11 cellular contexts compared by ENCODE assay signal in genomic region chr15:64527263-64527984, GRCh38.
DNase-seq lines count a peak whose midpoint lies in the region; ATAC-seq and TF ChIP-seq lines count a peak whose summit lies in the region.
"Had no signal": no experiment of that assay in that cellular context is flagged by ENCODE, and none has a peak within 500 bp of the region (broad histone marks: within the 10 kb centered on the region; RNA-seq: fewer than 3 reads in every experiment).

No MANE protein-coding gene starts in this region.

- no peak overlapping the region for H3K4me3 ChIP-seq in GM23338
- no peak overlapping the region for H3K4me3 ChIP-seq in PC-3 (ENCODE audit: low read length)
- no peak overlapping the region for H3K4me3 ChIP-seq in choroid plexus epithelial cell (ENCODE audit: low read depth, low read length)
- H3K4me3 ChIP-seq: body of pancreas, pancreas had no signal

- H3K27ac ChIP-seq in GM23338 (ENCODE audit: low read depth) (no peak overlapping the region), PC-3 (ENCODE audit: low read length) (no peak overlapping the region), caudate nucleus (ENCODE audit: low read depth, low read length) (no peak overlapping the region)
- H3K27ac ChIP-seq: body of pancreas, pancreas had no signal

- H3K9me2 ChIP-seq in GM23338 (ENCODE audit: insufficient read depth) (no peaks in the 10 kb centered on the region), PC-3 (replicated peaks; ENCODE audit: low read length) (no peaks in the 10 kb centered on the region)

- H4K20me1 ChIP-seq in GM23338 (replicated peaks; ENCODE audit: insufficient read depth), result peaks cover 62% of the 10 kb centered on the region
- H4K20me1 ChIP-seq in PC-3 (ENCODE audit: low read length), result no peaks in the 10 kb centered on the region

- H3K36me3 Mint-ChIP-seq in GM23338 (ENCODE audit: low read depth), result no peaks in the 10 kb centered on the region
- H3K36me3 Mint-ChIP-seq in progenitor cell of endocrine pancreas (ENCODE audit: insufficient read depth), result peaks cover 7% of the 10 kb centered on the region

- H3K36me3 ChIP-seq in GM23338 (ENCODE audit: insufficient read depth) (no peaks in the 10 kb centered on the region), PC-3 (ENCODE audit: low read depth, low read length) (no peaks in the 10 kb centered on the region)
- H3K36me3 ChIP-seq: pancreas had no signal

- ATAC-seq in GM23338, result no peak
- peak; percentile 58 for ATAC-seq in PC-3
- ATAC-seq in GM21723 (IDR thresholded peaks at IDR 0.05; ENCODE audit: unreplicated experiment), result no peak
- ATAC-seq: body of pancreas, pancreas, WTC11 had no signal

- H2AFZ ChIP-seq in GM23338 (no peak overlapping the region), PC-3 (ENCODE audit: low read length) (no peak overlapping the region)

- peaks cover 98% of the 10 kb centered on the region for H3K79me2 ChIP-seq in GM23338 (replicated peaks; ENCODE audit: insufficient read depth)
- H3K79me2 ChIP-seq in PC-3 (ENCODE audit: low read length), result peaks cover 78% of the 10 kb centered on the region

- H3K27ac Mint-ChIP-seq in GM23338 (peak overlapping the region; percentile 6; the same call in 1 of the 2 replicates), progenitor cell of endocrine pancreas (peak overlapping the region; percentile 4)

- H3F3A ChIP-seq in GM23338 (replicated peaks; ENCODE audit: low read depth), result no peaks in the 10 kb centered on the region
- H3F3A ChIP-seq in PC-3 (ENCODE audit: low read length, unreplicated experiment), result no peaks in the 10 kb centered on the region

- CTCF ChIA-PET in PC-3 (lab: Charles Lee), result no interaction called here

- TF ChIP-seq CTCF in GM23338 (conservative IDR thresholded peaks at IDR 0.05; ENCODE audit: low read depth in 2 of 2) (no peak), PC-3 (conservative IDR thresholded peaks at IDR 0.05; ENCODE audit: low read depth, low read length) (no peak), choroid plexus epithelial cell (conservative IDR thresholded peaks at IDR 0.05; ENCODE audit: low read depth, low read length) (no peak), progenitor cell of endocrine pancreas (IDR thresholded peaks at IDR 0.05; ENCODE audit: unreplicated experiment) (no peak)

- DNase-seq in GM23338 (ENCODE audit: low spot score) (no peak), PC-3 (peak; percentile 17), choroid plexus epithelial cell (ENCODE audit: low read depth) (peak; percentile 65), progenitor cell of endocrine pancreas (ENCODE audit: low spot score, unreplicated experiment) (no peak), caudate nucleus (lab: John Stamatoyannopoulos, UW) (no peak)
- no peak for DNase-seq in activated effector memory CD4-positive, alpha-beta T cell treated with Interleukin-2 at 50 U/mL for 16 hours
- DNase-seq: body of pancreas, NCI-H69, pancreas had no signal

- H3K4me2 ChIP-seq in GM23338, result no peak overlapping the region
- H3K4me2 ChIP-seq in PC-3 (ENCODE audit: low read length), result no peak overlapping the region

- H3K4me1 Mint-ChIP-seq in GM23338, result peaks cover 32% of the 10 kb centered on the region
- peaks cover 14% of the 10 kb centered on the region for H3K4me1 Mint-ChIP-seq in progenitor cell of endocrine pancreas (ENCODE audit: low read depth)

- no peaks in the 10 kb centered on the region for H3K27me3 ChIP-seq in GM23338 (ENCODE audit: insufficient read depth)
- H3K27me3 ChIP-seq in PC-3 (ENCODE audit: low read length), result no peaks in the 10 kb centered on the region
- H3K27me3 ChIP-seq: body of pancreas, pancreas had no signal

- POLR2A ChIA-PET in PC-3 (lab: Charles Lee; ENCODE audit: unreplicated experiment), result no interaction called here

- no peaks in the 10 kb centered on the region for H3K9me3 ChIP-seq in PC-3 (ENCODE audit: low read length)
- H3K9me3 ChIP-seq: body of pancreas, pancreas had no signal

- intact Hi-C loops in PC-3 (cut with micrococcal nuclease), result no loop called here

- H3K9ac ChIP-seq in PC-3 (ENCODE audit: low read length), result no peak overlapping the region

- H3K4me1 ChIP-seq in GM23338 (ENCODE audit: insufficient read depth), result peaks cover 8% of the 10 kb centered on the region
- H3K4me1 ChIP-seq in PC-3 (ENCODE audit: insufficient read depth, low read length), result no peaks in the 10 kb centered on the region; the same call in 1 of the 2 replicates

- BruUV-seq in PC-3 (replicated peaks; lab: Mats Ljungman, UMichigan), result no TSS peak

- H3K27me3 Mint-ChIP-seq in GM23338 (ENCODE audit: insufficient read depth, low read depth, poor library complexity) (peaks cover 3% of the 10 kb centered on the region), progenitor cell of endocrine pancreas (no peaks in the 10 kb centered on the region)

- H3K9me3 Mint-ChIP-seq in GM23338, result no peaks in the 10 kb centered on the region
- H3K9me3 Mint-ChIP-seq in progenitor cell of endocrine pancreas (ENCODE audit: low read depth), result no peaks in the 10 kb centered on the region
- H3K9me3 Mint-ChIP-seq: WTC11 had no signal

- H3K4me3 Mint-ChIP-seq in GM23338 (no peak overlapping the region), progenitor cell of endocrine pancreas (ENCODE audit: low read depth) (no peak overlapping the region)
- H3K4me3 Mint-ChIP-seq: WTC11 had no signal

TF ChIP-seq in GM23338, 12 proteins besides CTCF, POLR2A, EP300 and RAD21 (continues in another document):
- TF ChIP-seq CREB1 (CRISPR knock-in tag; IDR thresholded peaks at IDR 0.05; ENCODE audit: low read depth) (no peak), JUNB (IDR thresholded peaks at IDR 0.05; ENCODE audit: unreplicated experiment) (no peak), STAT1 (IDR thresholded peaks at IDR 0.05; ENCODE audit: unreplicated experiment) (no peak), POLR2AphosphoS5 (IDR thresholded peaks at IDR 0.05; ENCODE audit: low read depth) (no peak), NANOG (IDR thresholded peaks at IDR 0.05; ENCODE audit: borderline replicate concordance) (no peak), ZNF331 (CRISPR knock-in tag; IDR thresholded peaks at IDR 0.05; ENCODE audit: low read depth) (no peak), EZH2 (IDR thresholded peaks at IDR 0.05; ENCODE audit: low read depth, unreplicated experiment) (no peak), REST (IDR thresholded peaks at IDR 0.05; ENCODE audit: unreplicated experiment) (no peak)
- TF ChIP-seq, protein P1, sequence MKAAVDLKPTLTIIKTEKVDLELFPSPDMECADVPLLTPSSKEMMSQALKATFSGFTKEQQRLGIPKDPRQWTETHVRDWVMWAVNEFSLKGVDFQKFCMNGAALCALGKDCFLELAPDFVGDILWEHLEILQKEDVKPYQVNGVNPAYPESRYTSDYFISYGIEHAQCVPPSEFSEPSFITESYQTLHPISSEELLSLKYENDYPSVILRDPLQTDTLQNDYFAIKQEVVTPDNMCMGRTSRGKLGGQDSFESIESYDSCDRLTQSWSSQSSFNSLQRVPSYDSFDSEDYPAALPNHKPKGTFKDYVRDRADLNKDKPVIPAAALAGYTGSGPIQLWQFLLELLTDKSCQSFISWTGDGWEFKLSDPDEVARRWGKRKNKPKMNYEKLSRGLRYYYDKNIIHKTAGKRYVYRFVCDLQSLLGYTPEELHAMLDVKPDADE (IDR thresholded peaks at IDR 0.05), result no peak

Comparison
In these comparisons a context has a peak if more than half of its experiments do, and no peak if none do; other contexts are left out.
1. DNase-seq: peak in PC-3 (single experiment) and choroid plexus epithelial cell (single experiment); none in GM23338 (single experiment), progenitor cell of endocrine pancreas (single experiment), activated effector memory CD4-positive, alpha-beta T cell treated with Interleukin-2 at 50 U/mL for 16 hours (single experiment) and caudate nucleus (0 of 61).